In the genomic region with DNA sequence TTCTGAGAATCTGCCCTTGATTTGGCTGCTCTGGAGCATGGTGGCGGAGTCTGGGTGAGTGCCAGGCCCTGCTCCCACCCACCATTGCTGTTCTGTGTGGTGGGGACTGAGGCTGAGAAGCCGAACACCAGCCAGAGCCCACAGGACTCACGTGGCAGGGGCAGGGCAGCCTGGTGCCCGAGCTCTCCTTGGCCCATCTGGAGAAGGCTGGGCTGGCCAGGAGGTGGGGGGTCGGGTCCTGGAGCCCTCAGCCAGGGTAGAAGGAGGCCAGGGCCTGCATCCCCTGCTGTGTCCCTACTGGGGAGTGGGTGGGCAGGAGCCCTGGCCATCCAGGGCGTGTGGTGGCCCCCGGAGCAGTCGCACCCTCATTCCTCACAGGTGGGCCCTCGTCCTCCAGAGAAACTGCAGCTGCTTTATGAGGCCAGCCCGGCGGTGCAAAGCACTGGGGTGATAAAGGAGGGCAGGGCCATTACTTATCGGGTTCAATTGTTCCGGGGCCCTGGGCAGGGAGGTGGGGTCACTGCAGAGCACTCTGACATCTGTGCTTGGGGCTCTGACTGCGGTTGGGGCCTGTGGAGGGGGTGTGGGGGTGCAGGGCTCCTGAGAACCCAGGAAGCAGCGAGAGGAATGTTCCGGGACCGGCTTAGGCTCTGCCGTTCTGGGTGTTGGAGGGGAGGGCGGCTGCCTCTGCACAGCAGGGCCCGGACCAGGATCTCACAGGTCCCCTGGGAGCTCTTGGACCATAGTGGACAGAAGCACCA, we compare ENCODE assay signal across 18 cellular contexts.
DNase-seq lines count a peak whose midpoint lies in the region; ATAC-seq and TF ChIP-seq lines count a peak whose summit lies in the region.
"Had no signal": no experiment of that assay in that cellular context is flagged by ENCODE, and none has a peak within 500 bp of the region (broad histone marks: within the 10 kb centered on the region; RNA-seq: fewer than 3 reads in every experiment).

No MANE protein-coding gene starts in this region.

- no peak for TF ChIP-seq CTCF in heart left ventricle (IDR thresholded peaks at IDR 0.05)
- TF ChIP-seq CTCF in left ventricle myocardium inferior (IDR thresholded peaks at IDR 0.05; ENCODE audit: borderline replicate concordance), result no peak
- TF ChIP-seq CTCF in lower lobe of right lung (IDR thresholded peaks at IDR 0.05), result no peak
- no peak for TF ChIP-seq CTCF in suprapubic skin (IDR thresholded peaks at IDR 0.05)

- H3K27ac ChIP-seq in heart left ventricle, result no peak overlapping the region
- no peak overlapping the region for H3K27ac ChIP-seq in left ventricle myocardium inferior (replicated peaks)
- H3K27ac ChIP-seq in lower lobe of right lung, result no peak overlapping the region
- H3K27ac ChIP-seq in suprapubic skin, result no peak overlapping the region
- H3K27ac ChIP-seq: BLaER1 treated with 17β-estradiol and CSF1 and Interleukin-3, amounts not matched to agents 10 nM and 100 nM had no signal

- H3K9me3 ChIP-seq in heart left ventricle, result peaks cover 0 to 7% (median 0%) of the 10 kb centered on the region in 12 donors
- H3K9me3 ChIP-seq in left ventricle myocardium inferior (replicated peaks), result peaks cover 6% of the 10 kb centered on the region
- H3K9me3 ChIP-seq in lower lobe of right lung, result no peaks in the 10 kb centered on the region
- H3K9me3 ChIP-seq in suprapubic skin, result no peaks in the 10 kb centered on the region

- no peak for TF ChIP-seq POLR2A in heart left ventricle (IDR thresholded peaks at IDR 0.05)
- no peak for TF ChIP-seq POLR2A in suprapubic skin (IDR thresholded peaks at IDR 0.05)

- WGBS in heart left ventricle, 4 donors, result 71 to 95% (median 79%) methylated on average over 3 to 20 of the region's 20 CpGs
- 64% methylated on average over 10 of the region's 20 CpGs for WGBS in suprapubic skin

- intact Hi-C loops in heart left ventricle (cut with DNase I) (loop anchor here in 2 of 10 donors (10.0 kb wide), 2 partner anchors 207 to 287 kb away; no protein-coding TSS in a partner anchor), left ventricle myocardium inferior (cut with micrococcal nuclease) (no loop called here), lower lobe of right lung (cut with DNase I) (no loop called here)

- H3K4me3 ChIP-seq in heart left ventricle (no peak overlapping the region), left ventricle myocardium inferior (no peak overlapping the region), lower lobe of right lung (no peak overlapping the region), suprapubic skin (no peak overlapping the region)
- H3K4me3 ChIP-seq: BLaER1 treated with 17β-estradiol and CSF1 and Interleukin-3, amounts not matched to agents 10 nM and 100 nM; GM23338 had no signal

- no peak for TF ChIP-seq EP300 in suprapubic skin (IDR thresholded peaks at IDR 0.05)

- H3K36me3 ChIP-seq in heart left ventricle (no peaks in the 10 kb centered on the region), left ventricle myocardium inferior (no peaks in the 10 kb centered on the region), lower lobe of right lung (no peaks in the 10 kb centered on the region), suprapubic skin (no peaks in the 10 kb centered on the region)
- H3K36me3 ChIP-seq: BLaER1 treated with 17β-estradiol and CSF1 and Interleukin-3, amounts not matched to agents 10 nM and 100 nM had no signal

- peak; percentile 10 for DNase-seq in activated T-cell treated with anti-CD3 and anti-CD28 coated beads, Interleukin-2, amount 50 U/mL, for 1 hour
- DNase-seq in activated T-cell treated with anti-CD3 and anti-CD28 coated beads for 4 hours (no peak), heart left ventricle (peak in 3 of 5 donors; percentile 5 to 44 (median 17)), left ventricle myocardium inferior (no peak), lower lobe of right lung (peak; percentile 32), suprapubic skin (ENCODE audit: low spot score in 2 of 2) (peak; percentile 44 to 56), NCI-H748 treated with DMSO at 0.1 percent for 48 hours (lab: John Stamatoyannopoulos, UW) (no peak), kidney glomerular epithelial cell (lab: John Stamatoyannopoulos, UW) (no peak)
- DNase-seq: 8988T, DMS 273 treated with DMSO at 0.1 percent for 48 hours, KG1, NCI-H1092, NCI-H1694, NCI-H345, NCI-H69, PC-3 had no signal

- ATAC-seq in heart left ventricle (no peak), lower lobe of right lung (no peak)
- ATAC-seq: GM23338, PC-3 had no signal

- H3K4me1 ChIP-seq in heart left ventricle, result no peaks in the 10 kb centered on the region
- no peaks in the 10 kb centered on the region for H3K4me1 ChIP-seq in left ventricle myocardium inferior
- H3K4me1 ChIP-seq in lower lobe of right lung, result no peaks in the 10 kb centered on the region
- no peaks in the 10 kb centered on the region for H3K4me1 ChIP-seq in suprapubic skin

- H3K27me3 ChIP-seq in heart left ventricle (peaks cover 0 to 5% (median 0%) of the 10 kb centered on the region in 9 donors), left ventricle myocardium inferior (ENCODE audit: low read depth) (peaks cover 56% of the 10 kb centered on the region), lower lobe of right lung (ENCODE audit: low read depth) (peaks cover 9% of the 10 kb centered on the region), suprapubic skin (peaks cover 39% of the 10 kb centered on the region)
- H3K27me3 ChIP-seq: BLaER1 treated with 17β-estradiol and CSF1 and Interleukin-3, amounts not matched to agents 10 nM and 100 nM had no signal

Comparison
In these comparisons a context has a peak if more than half of its experiments do, and no peak if none do; other contexts are left out.
1. DNase-seq: peak in activated T-cell treated with anti-CD3 and anti-CD28 coated beads, Interleukin-2, amount 50 U/mL, for 1 hour (single experiment), heart left ventricle (3 of 5), lower lobe of right lung (single experiment) and suprapubic skin (2 of 2); none in activated T-cell treated with anti-CD3 and anti-CD28 coated beads for 4 hours (single experiment), left ventricle myocardium inferior (single experiment), NCI-H748 treated with DMSO at 0.1 percent for 48 hours (single experiment) and kidney glomerular epithelial cell (single experiment).